ENCODE assay signal across 13 cellular contexts in the genomic region with DNA sequence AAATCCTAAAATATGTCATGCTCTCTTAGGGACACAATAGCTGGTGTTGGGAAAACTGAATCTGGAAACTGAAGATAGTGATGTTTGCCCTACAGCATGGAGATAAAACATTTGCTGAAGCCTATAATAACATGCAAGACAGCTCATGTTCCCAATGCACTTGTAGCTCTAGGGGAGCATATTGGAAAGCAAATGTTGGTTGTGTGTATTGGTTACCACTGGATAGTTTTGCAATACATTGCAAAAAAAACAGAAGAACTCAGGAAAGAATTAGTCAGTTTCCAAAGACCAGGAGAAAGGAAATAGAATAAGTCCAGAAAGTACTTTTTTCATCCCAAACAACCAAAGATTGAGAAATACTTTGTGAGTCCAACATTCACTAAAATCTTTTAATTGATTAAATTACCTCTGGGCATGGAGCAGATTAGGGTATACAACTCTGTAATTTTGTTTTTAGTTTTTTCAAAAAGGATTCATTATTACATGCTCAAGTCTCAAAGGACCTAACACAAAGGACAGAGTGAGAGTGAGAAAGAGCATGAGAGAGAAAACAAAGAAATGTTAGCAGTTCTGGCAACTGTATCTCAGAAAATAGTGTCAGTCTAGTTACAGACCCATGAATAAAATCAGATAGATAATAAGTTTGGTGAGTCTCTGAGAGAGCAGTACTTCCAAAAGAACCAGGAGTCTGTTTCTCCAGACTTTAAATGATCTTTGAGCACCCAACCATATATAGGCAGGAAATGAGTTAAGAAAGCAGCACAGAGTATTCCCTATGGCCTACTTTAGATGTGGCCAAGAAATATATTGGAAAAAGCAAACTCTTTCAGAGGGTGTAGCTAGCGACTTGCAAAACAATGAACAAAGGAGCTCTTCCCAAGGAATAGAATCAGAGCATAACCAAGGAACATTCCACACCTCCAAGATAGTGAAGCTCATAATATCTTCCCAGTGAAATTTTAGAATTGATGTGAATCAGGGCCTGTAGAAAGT. TPM values are rescaled to one million over a fixed set of nuclear protein-coding genes. Genes with fewer than 3 reads are reported as not detected.
DNase-seq lines count a peak whose midpoint lies in the region; ATAC-seq, FAIRE-seq and TF ChIP-seq lines count a peak whose summit lies in the region.
"Had no signal": no experiment of that assay in that cellular context is flagged by ENCODE, and none has a peak within 500 bp of the region (broad histone marks: within the 10 kb centered on the region; RNA-seq: fewer than 3 reads in every experiment).

No MANE protein-coding gene starts in this region.

- no peaks in the 10 kb centered on the region for H3K9me3 ChIP-seq in subcutaneous abdominal adipose tissue (ENCODE audit: control insufficient read depth in 5 of 5, low read length in 5 of 5)
- H3K9me3 ChIP-seq in mucosa of descending colon, result no peaks in the 10 kb centered on the region

- H3K27ac ChIP-seq in subcutaneous abdominal adipose tissue (ENCODE audit: low read depth, low read length), result peak overlapping the region; percentile 90
- H3K27ac ChIP-seq: parathyroid adenoma had no signal

- H3K4me1 ChIP-seq in subcutaneous abdominal adipose tissue (ENCODE audit: control insufficient read depth in 5 of 5, insufficient read depth in 5 of 5, low read length in 5 of 5) (peaks cover 0 to 23% (median 11%) of the 10 kb centered on the region in 5 donors), mucosa of descending colon (ENCODE audit: low read depth) (no peaks in the 10 kb centered on the region)
- H3K4me1 ChIP-seq: parathyroid adenoma had no signal

- no peak overlapping the region for H3K4me3 ChIP-seq in bronchial epithelial cell (ENCODE audit: low read depth, low read length)
- no peak overlapping the region for H3K4me3 ChIP-seq in subcutaneous abdominal adipose tissue (ENCODE audit: low read depth in 1 of 5, low read length in 5 of 5)
- no peak overlapping the region for H3K4me3 ChIP-seq in mucosa of descending colon

- H3K36me3 ChIP-seq in bronchial epithelial cell (ENCODE audit: control insufficient read depth, insufficient read depth, low read length), result no peaks in the 10 kb centered on the region
- H3K36me3 ChIP-seq in subcutaneous abdominal adipose tissue (ENCODE audit: control insufficient read depth in 5 of 5, insufficient read depth in 5 of 5, low read length in 5 of 5), result no peaks in the 10 kb centered on the region
- no peaks in the 10 kb centered on the region for H3K36me3 ChIP-seq in mucosa of descending colon (ENCODE audit: low read depth)

- no peak for ATAC-seq in mucosa of descending colon
- ATAC-seq: activated CD8-positive, alpha-beta T cell treated with anti-CD3 and anti-CD28 coated beads for 36 hours; T-cell had no signal

- DNase-seq in H54 (ENCODE audit: insufficient read length, low spot score), result no peak
- DNase-seq in bronchial epithelial cell (ENCODE audit: low read depth), result peak; percentile 5
- DNase-seq in hepatic stellate cell (ENCODE audit: low spot score), result peak; percentile 31
- no peak for DNase-seq in mucosa of descending colon
- DNase-seq in NCI-H1436 treated with DMSO at 0.1 percent for 48 hours (lab: John Stamatoyannopoulos, UW), result no peak
- DNase-seq in activated CD4-positive, alpha-beta T cell treated with anti-CD3 and anti-CD28 coated beads, Interleukin-2, amount 50 U/mL, for 1 hour, result no peak
- DNase-seq in NCI-H187 treated with DMSO at 0.1 percent for 48 hours (lab: John Stamatoyannopoulos, UW), result no peak
- DNase-seq: activated CD8-positive, alpha-beta T cell treated with anti-CD3 and anti-CD28 coated beads for 36 hours; DMS153; NCI-H1105 treated with DMSO at 0.1 percent for 48 hours; T-cell had no signal

- intact Hi-C loops in mucosa of descending colon (cut with DNase I, micrococcal nuclease), result no loop called here

- TF ChIP-seq POLR2A in H54 (IDR thresholded peaks at IDR 0.05; ENCODE audit: low read depth, low read length), result no peak

- peak; percentile 27 for FAIRE-seq in H54 (lab: Jason Lieb, UNC)
- FAIRE-seq in bronchial epithelial cell (lab: Jason Lieb, UNC), result no peak

- H3K27me3 ChIP-seq in bronchial epithelial cell (ENCODE audit: control insufficient read depth, insufficient read depth, low read length) (no peaks in the 10 kb centered on the region), subcutaneous abdominal adipose tissue (ENCODE audit: control insufficient read depth in 5 of 5, insufficient read depth in 4 of 5, low read length in 5 of 5) (no peaks in the 10 kb centered on the region)

- H3K9ac ChIP-seq in subcutaneous abdominal adipose tissue (ENCODE audit: low read length in 5 of 5), result no peak overlapping the region
- H3K9ac ChIP-seq: parathyroid adenoma had no signal

- TF ChIP-seq CTCF in bronchial epithelial cell (IDR thresholded peaks at IDR 0.05; ENCODE audit: insufficient read depth, low read length, severe bottlenecking), result no peak
- no peak for TF ChIP-seq CTCF in mucosa of descending colon (IDR thresholded peaks at IDR 0.05)

RNA-seq across cellular contexts. Expression of a gene that starts 36.6 kb away (rescaled TPM):
- total RNA-seq in bronchial epithelial cell, result 1.4 and 43.4 TPM in 2 replicates
- 100 to 1,000 TPM in 2 of 3 donors, 10 to 100 TPM in 1; 68.2 to 321 (median 299) TPM for total RNA-seq in mucosa of descending colon
- total RNA-seq: activated CD8-positive, alpha-beta T cell treated with anti-CD3 and anti-CD28 coated beads for 36 hours had no signal

Comparison
In these comparisons a context has a peak if more than half of its experiments do, and no peak if none do; other contexts are left out.
1. DNase-seq: peak in bronchial epithelial cell (single experiment) and hepatic stellate cell (single experiment); none in H54 (single experiment), mucosa of descending colon (0 of 3), NCI-H1436 treated with DMSO at 0.1 percent for 48 hours (single experiment), activated CD4-positive, alpha-beta T cell treated with anti-CD3 and anti-CD28 coated beads, Interleukin-2, amount 50 U/mL, for 1 hour (single experiment) and NCI-H187 treated with DMSO at 0.1 percent for 48 hours (single experiment).